ENCODE assay signal across 8 cellular contexts in the genomic region with DNA sequence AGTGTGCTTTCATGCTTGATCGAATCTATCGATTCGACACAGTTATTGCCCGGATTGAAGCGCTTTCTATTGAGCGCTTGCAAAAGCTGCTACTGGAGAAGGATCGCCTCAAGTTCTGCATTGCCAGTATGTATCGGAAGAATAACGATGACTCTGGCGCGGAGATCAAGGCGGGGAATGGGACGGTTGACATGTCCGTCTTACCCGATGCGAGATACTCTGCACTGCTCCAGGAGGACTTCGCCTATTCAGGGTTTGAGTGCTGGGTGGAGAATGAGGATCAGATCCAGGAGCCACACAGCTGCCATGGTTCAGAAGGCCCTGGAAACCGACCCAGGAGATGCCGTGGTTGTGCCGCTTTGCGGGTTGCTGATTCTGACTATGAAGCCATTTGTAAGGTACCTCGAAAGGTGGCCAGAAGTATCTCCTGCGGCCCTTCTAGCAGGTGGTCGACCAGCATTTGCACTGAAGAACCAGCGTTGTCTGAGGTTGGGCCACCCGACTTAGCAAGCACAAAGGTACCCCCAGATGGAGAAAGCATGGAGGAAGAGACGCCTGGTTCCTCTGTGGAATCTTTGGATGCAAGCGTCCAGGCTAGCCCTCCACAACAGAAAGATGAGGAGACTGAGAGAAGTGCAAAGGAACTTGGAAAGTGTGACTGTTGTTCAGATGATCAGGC.
DNase-seq lines count a peak whose midpoint lies in the region; ATAC-seq and TF ChIP-seq lines count a peak whose summit lies in the region.
"Not testable (repeated sequence)": the region's sequence is repeated elsewhere in the genome, so short reads cannot be mapped to it uniquely, and the experiment has no call there.

No MANE protein-coding gene starts in this region.

- not testable (repeated sequence) for H3K27ac ChIP-seq in BLaER1; foreskin keratinocyte; mesodermal cell (ENCODE audit: low read depth, low read length, severe bottlenecking)

- not testable (repeated sequence) for TF ChIP-seq CTCF in foreskin keratinocyte (conservative IDR thresholded peaks at IDR 0.05)

- not testable (repeated sequence) for H3K9me3 ChIP-seq in BLaER1; adipocyte (ENCODE audit: control insufficient read depth, low read length); mesodermal cell (ENCODE audit: control insufficient read depth, low read length)

- H3K27me3 Mint-ChIP-seq in IgD-negative memory B cell = not testable (repeated sequence)

- not testable (repeated sequence) for H3K27ac Mint-ChIP-seq in IgD-negative memory B cell

- H3K4me2 ChIP-seq in BLaER1 = peak overlapping the region; percentile 84

- not testable (repeated sequence) for H3K9ac ChIP-seq in BLaER1
- peak overlapping the region; percentile 85 for H3K9ac ChIP-seq in adipocyte (ENCODE audit: low read length)

- WGBS in mesodermal cell (ENCODE audit: insufficient coverage in 2 of 2), 2 experiments = 2% methylated on average over 7 to 9 of the region's 28 CpGs

- not testable (repeated sequence) for H3K27me3 ChIP-seq in BLaER1; adipocyte (replicated peaks; ENCODE audit: control insufficient read depth, insufficient read depth, low read length); foreskin keratinocyte

- H4K20me1 ChIP-seq in BLaER1 = not testable (repeated sequence)

- DNase-seq in adipocyte (ENCODE audit: low read depth) = peak; percentile 38
- DNase-seq in foreskin keratinocyte = peak; percentile 19 to 42
- DNase-seq in stimulated activated CD4-positive, alpha-beta T cell treated with anti-CD3 and anti-CD28 coated beads, Interleukin-12 subunit alpha, Interleukin-12 subunit beta, amount 100 ng/mL, for 48 hours (ENCODE audit: low read depth in 2 of 3, low spot score in 1 of 3) = peak in 2 of 3 donors; percentile 9 to 19

- not testable (repeated sequence) for H3K36me3 ChIP-seq in BLaER1; adipocyte (ENCODE audit: control insufficient read depth, insufficient read depth, low read length, severe bottlenecking); mesodermal cell (ENCODE audit: control insufficient read depth, insufficient read depth, low read length)

- peak overlapping the region; percentile 69 to 92 (median 86) for H3K4me3 Mint-ChIP-seq in IgD-negative memory B cell

- H3K4me1 ChIP-seq in BLaER1; adipocyte (ENCODE audit: control insufficient read depth, insufficient read depth, low read length); foreskin keratinocyte; mesodermal cell (ENCODE audit: control insufficient read depth, insufficient read depth, low read length, poor library complexity, severe bottlenecking): not testable (repeated sequence)

- H3K4me3 ChIP-seq in BLaER1 (peak overlapping the region; percentile 66), adipocyte (ENCODE audit: low read length) (peak overlapping the region; percentile 82), mesodermal cell (ENCODE audit: extremely low read depth, insufficient read depth, low read length, poor library complexity, severe bottlenecking) (peak overlapping the region; percentile 45)

- H3K9me3 Mint-ChIP-seq in IgD-negative memory B cell = not testable (repeated sequence)

- peaks cover 6 to 11% (median 11%) of the 10 kb centered on the region in 3 donors for H3K4me1 Mint-ChIP-seq in IgD-negative memory B cell

- ATAC-seq in GM19397 (IDR thresholded peaks at IDR 0.05; ENCODE audit: unreplicated experiment) (peak; percentile 11), SK-N-SH treated with all-trans-retinoic acid at 6 μM for 48 hours (peak; percentile 22)
- not testable (repeated sequence) for ATAC-seq in foreskin keratinocyte

- H3K36me3 Mint-ChIP-seq in IgD-negative memory B cell = not testable (repeated sequence)
